Comparison of ENCODE assay signal across 9 cellular contexts in genomic region chr1:109198043-109198695, GRCh38. TPM values are rescaled to one million over a fixed set of nuclear protein-coding genes. Genes with fewer than 3 reads are reported as not detected.
DNase-seq lines count a peak whose midpoint lies in the region; TF ChIP-seq lines count a peak whose summit lies in the region.
"Had no signal": no experiment of that assay in that cellular context is flagged by ENCODE, and none has a peak within 500 bp of the region (broad histone marks: within the 10 kb centered on the region; RNA-seq: fewer than 3 reads in every experiment).

No MANE protein-coding gene starts in this region.

- 0 out of 2 replicates have a peak, but pooled peaks have one; percentile 12 for TF ChIP-seq CTCF in BJ (IDR thresholded peaks at IDR 0.05; ENCODE audit: insufficient read depth, low read depth, low read length)
- TF ChIP-seq CTCF in RWPE1 (conservative IDR thresholded peaks at IDR 0.05; ENCODE audit: low read depth): no peak
- no peak for TF ChIP-seq CTCF in thyroid gland (IDR thresholded peaks at IDR 0.05)
- TF ChIP-seq CTCF in WERI-Rb-1 (IDR thresholded peaks at IDR 0.05; ENCODE audit: low read depth, low read length): no peak

- H3K27ac ChIP-seq in RWPE1 (peak overlapping the region; percentile 95), epithelial cell of prostate (peak overlapping the region; percentile 91), caudate nucleus (ENCODE audit: low read depth, low read length) (no peak overlapping the region), thyroid gland (no peak overlapping the region), WERI-Rb-1 (no peak overlapping the region)
- H3K27ac ChIP-seq: spleen had no signal

- CTCF ChIA-PET in BJ (lab: Yijun Ruan, JAX): interaction anchor here (0.7 to 5.4 kb wide), 9 partner anchors 10 to 334 kb away, joined by 3 to 48 read pairs (median 4); partner anchors contain the start of gene SARS1
- CTCF ChIA-PET in RWPE1 (lab: Yijun Ruan, JAX): interaction anchor here (0.5 to 0.8 kb wide), 5 partner anchors 9 to 890 kb away, joined by 3 to 4 read pairs (median 4); no protein-coding TSS in a partner anchor

- H3K4me3 ChIP-seq in BJ (ENCODE audit: low read depth, low read length) (no peak overlapping the region), thyroid gland (replicated peaks in 1 of 3) (no peak overlapping the region), WERI-Rb-1 (ENCODE audit: low read depth, low read length) (no peak overlapping the region)
- H3K4me3 ChIP-seq: spleen had no signal

- no peak for TF ChIP-seq POLR2A in thyroid gland (IDR thresholded peaks at IDR 0.05)

- DNase-seq in BJ (ENCODE audit: low read depth) (peak; percentile 59), RWPE1 (ENCODE audit: low spot score) (peak; percentile 94), epithelial cell of prostate (ENCODE audit: low read depth, low spot score) (peak; percentile 68), myocyte (ENCODE audit: low read depth) (peak; percentile 89), caudate nucleus (lab: John Stamatoyannopoulos, UW) (no peak), thyroid gland (no peak), WERI-Rb-1 (no peak)
- no peak for DNase-seq in activated naive CD4-positive, alpha-beta T cell treated with Interleukin-2 at 50 U/mL for 16 hours
- DNase-seq: spleen had no signal

- intact Hi-C loops in thyroid gland (cut with DNase I): loop anchor here (5.0 kb wide), 1 partner anchor 86 kb away; the partner anchor contains the start of gene ELAPOR1

- WGBS in thyroid gland, 2 donors: 78 to 83% methylated on average over 6 of the region's 6 CpGs

- H3K27me3 ChIP-seq in BJ (ENCODE audit: control insufficient read depth, insufficient read depth, low read length) (no peaks in the 10 kb centered on the region), thyroid gland (no peaks in the 10 kb centered on the region), WERI-Rb-1 (ENCODE audit: insufficient read depth, low read depth, severe bottlenecking) (no peaks in the 10 kb centered on the region)
- H3K27me3 ChIP-seq: spleen had no signal

- H3K36me3 ChIP-seq in BJ (ENCODE audit: control insufficient read depth, insufficient read depth, low read length) (no peaks in the 10 kb centered on the region), thyroid gland (no peaks in the 10 kb centered on the region), WERI-Rb-1 (no peaks in the 10 kb centered on the region)
- H3K36me3 ChIP-seq: spleen had no signal

- no peaks in the 10 kb centered on the region for H3K4me1 ChIP-seq in thyroid gland

- POLR2A ChIA-PET in BJ (lab: Charles Lee): interaction anchor here (0.6 to 0.8 kb wide), 2 partner anchors 17 to 122 kb away, joined by 3 to 4 read pairs; partner anchors contain the start of gene TAF13
- POLR2A ChIA-PET in RWPE1 (lab: Yijun Ruan, JAX; ENCODE audit: low non-redundant PET): interaction anchor here (0.5 to 1.7 kb wide), 3 partner anchors 43 to 98 kb away, joined by 3 to 8 read pairs (median 4); no protein-coding TSS in a partner anchor

- H3K9me3 ChIP-seq in thyroid gland (no peaks in the 10 kb centered on the region), WERI-Rb-1 (ENCODE audit: severe bottlenecking) (no peaks in the 10 kb centered on the region)
- H3K9me3 ChIP-seq: spleen had no signal

RNA-seq across cellular contexts. Expression of gene SARS1, which starts 15.5 kb away (rescaled TPM):
- polyA plus RNA-seq in BJ (2011; rRNA removed): 411 and 428 TPM in 2 replicates
- 167 and 215 TPM in 2 replicates for polyA minus RNA-seq in BJ (2011; rRNA and poly(A)+ RNA removed)
- total RNA-seq in myocyte: 146 and 160 TPM in 2 replicates
- polyA plus RNA-seq in myocyte (2012): 348 TPM
- 100 to 1,000 TPM; 164 to 264 (median 200) TPM for total RNA-seq in thyroid gland

RNA-seq across cellular contexts. Expression of gene CELSR2, which starts 51.2 kb away (rescaled TPM):
- 0.82 and 0.98 TPM in 2 replicates for polyA plus RNA-seq in BJ (2011; rRNA removed)
- polyA minus RNA-seq in BJ (2011; rRNA and poly(A)+ RNA removed): 3.2 and 3.7 TPM in 2 replicates
- 0.31 and 0.43 TPM in 2 replicates for total RNA-seq in myocyte
- polyA plus RNA-seq in myocyte (2012): 2.0 TPM
- 10 to 100 TPM; 23.5 to 54.9 (median 47.6) TPM for total RNA-seq in thyroid gland

Comparison
In these comparisons a context has a peak if more than half of its experiments do, and no peak if none do; other contexts are left out.
1. DNase-seq: peak in BJ (single experiment), RWPE1 (single experiment), epithelial cell of prostate (single experiment) and myocyte (single experiment); none in caudate nucleus (0 of 61), activated naive CD4-positive, alpha-beta T cell treated with Interleukin-2 at 50 U/mL for 16 hours (single experiment), thyroid gland (0 of 2) and WERI-Rb-1 (single experiment).
2. H3K27ac ChIP-seq: peak in RWPE1 (single experiment) and epithelial cell of prostate (single experiment); none in caudate nucleus (single experiment), thyroid gland (0 of 3) and WERI-Rb-1 (single experiment).
3. RNA of gene CELSR2, which starts 51.2 kb away (total RNA-seq): 23.5 to 54.9 TPM in thyroid gland; 0.31 to 0.43 TPM in myocyte; every median in the first group is over 10 times any median in the second.